18 cellular contexts compared by ENCODE assay signal in the genomic region with DNA sequence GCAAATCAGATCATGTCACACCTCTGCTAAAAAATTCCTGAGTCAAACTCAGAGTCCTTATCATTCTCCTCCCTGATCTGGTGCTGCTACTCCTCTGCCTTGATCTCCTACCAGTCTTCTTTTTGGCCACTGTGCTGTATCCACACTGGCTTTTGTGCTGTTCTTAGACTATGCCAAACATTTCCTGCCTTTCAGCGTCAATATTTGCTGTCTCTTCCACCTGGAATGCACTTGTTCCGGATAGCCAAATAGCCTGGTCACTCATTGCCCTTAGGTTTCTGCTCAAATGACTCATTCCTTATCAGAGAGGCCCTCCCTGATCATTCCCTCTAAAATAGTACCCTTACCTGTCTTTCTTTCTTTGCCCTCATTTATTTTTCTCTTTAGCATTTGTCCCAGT. TPM values are rescaled to one million over a fixed set of nuclear protein-coding genes. Genes with fewer than 3 reads are reported as not detected.
DNase-seq lines count a peak whose midpoint lies in the region; ATAC-seq and TF ChIP-seq lines count a peak whose summit lies in the region.
"Had no signal": no experiment of that assay in that cellular context is flagged by ENCODE, and none has a peak within 500 bp of the region (broad histone marks: within the 10 kb centered on the region; RNA-seq: fewer than 3 reads in every experiment).

No MANE protein-coding gene starts in this region.

- H3K27ac Mint-ChIP-seq in activated CD8-positive, alpha-beta T cell treated with anti-CD3 and anti-CD28 coated beads for 36 hours: no peak overlapping the region
- no peak overlapping the region for H3K27ac Mint-ChIP-seq in activated CD4-positive, alpha-beta memory T cell treated with anti-CD3 and anti-CD28 coated beads, Interleukin-2, amount 10 ng/mL, durations not matched to agents 7 days and 5 days
- H3K27ac Mint-ChIP-seq: activated CD4-positive, alpha-beta T cell treated with anti-CD3 and anti-CD28 coated beads, Interleukin-2, amount 10 ng/mL, durations not matched to agents 24 days and 14 days; activated naive CD8-positive, alpha-beta T cell treated with anti-CD3 and anti-CD28 coated beads for 36 hours; activated T-helper 17 cell treated with anti-CD3 and anti-CD28 coated beads, Interleukin-2, amount 50 U/mL, for 72 hours had no signal

- ATAC-seq in left lobe of liver: peak; percentile 91
- no peak for ATAC-seq in activated CD8-positive, alpha-beta T cell treated with anti-CD3 and anti-CD28 coated beads for 36 hours
- ATAC-seq: activated T-helper 17 cell treated with anti-CD3 and anti-CD28 coated beads, Interleukin-2, amount 50 U/mL, for 72 hours had no signal

- H3K27me3 Mint-ChIP-seq in activated CD8-positive, alpha-beta T cell treated with anti-CD3 and anti-CD28 coated beads for 36 hours: peaks cover 2% of the 10 kb centered on the region
- peaks cover 11% of the 10 kb centered on the region for H3K27me3 Mint-ChIP-seq in activated CD4-positive, alpha-beta memory T cell treated with anti-CD3 and anti-CD28 coated beads, Interleukin-2, amount 10 ng/mL, durations not matched to agents 7 days and 5 days

- peak overlapping the region; percentile 76 for H3K27ac ChIP-seq in VCaP
- H3K27ac ChIP-seq: skin epidermis had no signal

- CTCF ChIA-PET in activated CD8-positive, alpha-beta T cell treated with anti-CD3 and anti-CD28 coated beads for 36 hours (lab: Charles Lee): no interaction called here
- CTCF ChIA-PET in activated CD4-positive, alpha-beta memory T cell treated with anti-CD3 and anti-CD28 coated beads, Interleukin-2, amount 10 ng/mL, durations not matched to agents 7 days and 5 days (lab: Charles Lee): no interaction called here

- POLR2A ChIA-PET in activated CD8-positive, alpha-beta T cell treated with anti-CD3 and anti-CD28 coated beads for 36 hours (lab: Charles Lee): no interaction called here
- POLR2A ChIA-PET in activated CD4-positive, alpha-beta memory T cell treated with anti-CD3 and anti-CD28 coated beads, Interleukin-2, amount 10 ng/mL, durations not matched to agents 7 days and 5 days (lab: Charles Lee): no interaction called here

- H3K9me3 Mint-ChIP-seq in activated CD8-positive, alpha-beta T cell treated with anti-CD3 and anti-CD28 coated beads for 36 hours: no peaks in the 10 kb centered on the region
- no peaks in the 10 kb centered on the region for H3K9me3 Mint-ChIP-seq in activated CD4-positive, alpha-beta memory T cell treated with anti-CD3 and anti-CD28 coated beads, Interleukin-2, amount 10 ng/mL, durations not matched to agents 7 days and 5 days
- H3K9me3 Mint-ChIP-seq: activated CD4-positive, alpha-beta T cell treated with anti-CD3 and anti-CD28 coated beads, Interleukin-2, amount 10 ng/mL, durations not matched to agents 24 days and 14 days; activated naive CD8-positive, alpha-beta T cell treated with anti-CD3 and anti-CD28 coated beads for 36 hours; activated T-helper 17 cell treated with anti-CD3 and anti-CD28 coated beads, Interleukin-2, amount 50 U/mL, for 72 hours had no signal

- TF ChIP-seq CTCF in VCaP (conservative IDR thresholded peaks at IDR 0.05): no peak
- no peak for TF ChIP-seq CTCF in activated CD8-positive, alpha-beta T cell treated with anti-CD3 and anti-CD28 coated beads for 36 hours (IDR thresholded peaks at IDR 0.05)

- intact Hi-C loops in activated CD8-positive, alpha-beta T cell treated with anti-CD3 and anti-CD28 coated beads for 36 hours (cut with micrococcal nuclease): no loop called here

- DNase-seq in HuH-7 (ENCODE audit: low spot score) (peak; percentile 5), left lobe of liver (ENCODE audit: low spot score) (peak; percentile 48), renal cortical epithelial cell (ENCODE audit: low read depth) (peak; percentile 14), COR-L47 (lab: John Stamatoyannopoulos, UW) (no peak)
- no peak for DNase-seq in activated CD8-positive, alpha-beta T cell treated with anti-CD3 and anti-CD28 coated beads for 36 hours
- DNase-seq in activated CD4-positive, alpha-beta memory T cell treated with anti-CD3 and anti-CD28 coated beads, Interleukin-2, amount 10 ng/mL, durations not matched to agents 7 days and 5 days: no peak
- DNase-seq: activated CD4-positive, alpha-beta T cell treated with anti-CD3 and anti-CD28 coated beads, Interleukin-2, amount 10 ng/mL, durations not matched to agents 24 days and 14 days; activated naive CD8-positive, alpha-beta T cell treated with anti-CD3 and anti-CD28 coated beads for 36 hours; HCEC 1CT; Karpas-422; NCI-H1092 treated with DMSO at 0.1 percent for 48 hours; NCI-H2081 treated with DMSO at 0.1 percent for 48 hours; NCI-H446 treated with DMSO at 0.1 percent for 48 hours; stimulated activated CD4-positive, alpha-beta T cell treated with anti-CD3 and anti-CD28 coated beads, Interleukin-1b, Interleukin-23, amount 100 ng/mL, for 48 hours; T-helper 1 cell had no signal

- H3K4me3 Mint-ChIP-seq in activated CD8-positive, alpha-beta T cell treated with anti-CD3 and anti-CD28 coated beads for 36 hours: no peak overlapping the region
- no peak overlapping the region for H3K4me3 Mint-ChIP-seq in activated CD4-positive, alpha-beta memory T cell treated with anti-CD3 and anti-CD28 coated beads, Interleukin-2, amount 10 ng/mL, durations not matched to agents 7 days and 5 days
- H3K4me3 Mint-ChIP-seq: activated CD4-positive, alpha-beta T cell treated with anti-CD3 and anti-CD28 coated beads, Interleukin-2, amount 10 ng/mL, durations not matched to agents 24 days and 14 days; activated naive CD8-positive, alpha-beta T cell treated with anti-CD3 and anti-CD28 coated beads for 36 hours; activated T-helper 17 cell treated with anti-CD3 and anti-CD28 coated beads, Interleukin-2, amount 50 U/mL, for 72 hours had no signal

- H3K36me3 Mint-ChIP-seq in activated CD8-positive, alpha-beta T cell treated with anti-CD3 and anti-CD28 coated beads for 36 hours (ENCODE audit: low read depth): no peaks in the 10 kb centered on the region
- no peaks in the 10 kb centered on the region for H3K36me3 Mint-ChIP-seq in activated CD4-positive, alpha-beta memory T cell treated with anti-CD3 and anti-CD28 coated beads, Interleukin-2, amount 10 ng/mL, durations not matched to agents 7 days and 5 days (ENCODE audit: low read depth)
- H3K36me3 Mint-ChIP-seq: activated naive CD8-positive, alpha-beta T cell treated with anti-CD3 and anti-CD28 coated beads for 36 hours had no signal

- H3K4me1 Mint-ChIP-seq in activated CD8-positive, alpha-beta T cell treated with anti-CD3 and anti-CD28 coated beads for 36 hours (ENCODE audit: low read depth): no peaks in the 10 kb centered on the region
- no peaks in the 10 kb centered on the region for H3K4me1 Mint-ChIP-seq in activated CD4-positive, alpha-beta memory T cell treated with anti-CD3 and anti-CD28 coated beads, Interleukin-2, amount 10 ng/mL, durations not matched to agents 7 days and 5 days
- H3K4me1 Mint-ChIP-seq: activated CD4-positive, alpha-beta T cell treated with anti-CD3 and anti-CD28 coated beads, Interleukin-2, amount 10 ng/mL, durations not matched to agents 24 days and 14 days; activated naive CD8-positive, alpha-beta T cell treated with anti-CD3 and anti-CD28 coated beads for 36 hours; activated T-helper 17 cell treated with anti-CD3 and anti-CD28 coated beads, Interleukin-2, amount 50 U/mL, for 72 hours had no signal

RNA-seq across cellular contexts. Expression of gene RP2, which starts 24.4 kb away (rescaled TPM):
- 4.1 TPM for total RNA-seq in left lobe of liver
- 20.7 and 42.7 TPM in 2 replicates for total RNA-seq in renal cortical epithelial cell
- total RNA-seq in activated CD8-positive, alpha-beta T cell treated with anti-CD3 and anti-CD28 coated beads for 36 hours: 1 to 10 TPM; 5.1 to 5.5 TPM
- 10 to 100 TPM in 1 of 2 experiments, 1 to 10 TPM in 1; 9.8 to 10.8 TPM for total RNA-seq in activated CD4-positive, alpha-beta memory T cell treated with anti-CD3 and anti-CD28 coated beads, Interleukin-2, amount 10 ng/mL, durations not matched to agents 7 days and 5 days

RNA-seq across cellular contexts. Expression of gene SLC9A7, which starts 53.5 kb away (rescaled TPM):
- total RNA-seq in left lobe of liver: 8.6 TPM
- total RNA-seq in renal cortical epithelial cell: 18.1 and 43.9 TPM in 2 replicates
- 10 to 100 TPM; 16.9 to 17.0 TPM for total RNA-seq in activated CD8-positive, alpha-beta T cell treated with anti-CD3 and anti-CD28 coated beads for 36 hours
- total RNA-seq in activated CD4-positive, alpha-beta memory T cell treated with anti-CD3 and anti-CD28 coated beads, Interleukin-2, amount 10 ng/mL, durations not matched to agents 7 days and 5 days: 10 to 100 TPM; 10.8 to 12.0 TPM

Comparison
In these comparisons a context has a peak if more than half of its experiments do, and no peak if none do; other contexts are left out.
1. DNase-seq: peak in HuH-7 (single experiment), left lobe of liver (single experiment) and renal cortical epithelial cell (single experiment); none in activated CD8-positive, alpha-beta T cell treated with anti-CD3 and anti-CD28 coated beads for 36 hours (single experiment), activated CD4-positive, alpha-beta memory T cell treated with anti-CD3 and anti-CD28 coated beads, Interleukin-2, amount 10 ng/mL, durations not matched to agents 7 days and 5 days (single experiment) and COR-L47 (single experiment).